14 cellular contexts compared by ENCODE assay signal in genomic region chr11:66188580-66188979, GRCh38.
DNase-seq lines count a peak whose midpoint lies in the region; ATAC-seq and TF ChIP-seq lines count a peak whose summit lies in the region.
"Had no signal": no experiment of that assay in that cellular context is flagged by ENCODE, and none has a peak within 500 bp of the region (broad histone marks: within the 10 kb centered on the region; RNA-seq: fewer than 3 reads in every experiment).

No MANE protein-coding gene starts in this region.

- H3K4me1 ChIP-seq in foreskin keratinocyte (peaks cover 13% of the 10 kb centered on the region), esophagus muscularis mucosa (peaks cover 0 to 7% (median 0%) of the 10 kb centered on the region in 4 donors), right lobe of liver (no peaks in the 10 kb centered on the region)
- H3K4me1 ChIP-seq: vagina had no signal

- intact Hi-C loops in esophagus muscularis mucosa (cut with DNase I) = no loop called here
- intact Hi-C loops in right lobe of liver (cut with DNase I) = no loop called here

- peaks cover 15% of the 10 kb centered on the region for H3K4me1 Mint-ChIP-seq in osteocyte (ENCODE audit: unreplicated experiment)

- 70% methylated on average over 3 of the region's 3 CpGs for WGBS in esophagus muscularis mucosa
- 72% methylated on average over 3 of the region's 3 CpGs for WGBS in right lobe of liver (ENCODE audit: insufficient coverage, low coverage, low lambda C conversion rate, missing lambda C conversion rate)

- peaks cover 4 to 14% (median 7%) of the 10 kb centered on the region in 4 donors for H3K36me3 ChIP-seq in esophagus muscularis mucosa
- no peaks in the 10 kb centered on the region for H3K36me3 ChIP-seq in right lobe of liver

- no peaks in the 10 kb centered on the region for H3K27me3 Mint-ChIP-seq in osteocyte (ENCODE audit: unreplicated experiment)

- TF ChIP-seq POLR2A in esophagus muscularis mucosa (IDR thresholded peaks at IDR 0.05; ENCODE audit: low read depth) = no peak
- no peak for TF ChIP-seq POLR2A in right lobe of liver (IDR thresholded peaks at IDR 0.05)

- no peak overlapping the region for H3K4me3 Mint-ChIP-seq in osteocyte (ENCODE audit: unreplicated experiment)
- H3K4me3 Mint-ChIP-seq: GM23338, natural killer cell had no signal

- H3K27ac Mint-ChIP-seq in osteocyte (ENCODE audit: unreplicated experiment) = no peak overlapping the region
- H3K27ac Mint-ChIP-seq: GM23338 had no signal

- no peak overlapping the region for H3K27ac ChIP-seq in foreskin keratinocyte
- no peak overlapping the region for H3K27ac ChIP-seq in esophagus muscularis mucosa (replicated peaks in 1 of 4)
- H3K27ac ChIP-seq in right lobe of liver = no peak overlapping the region
- H3K27ac ChIP-seq: esophagus squamous epithelium, vagina had no signal

- peak; percentile 64 for DNase-seq in AG08395 (ENCODE audit: low spot score)
- peak; percentile 55 for DNase-seq in HPDE6-E6E7 (ENCODE audit: extremely low spot score)
- peak; percentile 81 for DNase-seq in amniotic epithelial cell (ENCODE audit: low read depth)
- DNase-seq in foreskin keratinocyte = peak; percentile 31 to 55
- no peak for DNase-seq in esophagus muscularis mucosa (ENCODE audit: extremely low spot score)
- no peak for DNase-seq in osteocyte (ENCODE audit: extremely low spot score, unreplicated experiment)
- no peak for DNase-seq in mucosa of gallbladder (ENCODE audit: low spot score)
- no peak for DNase-seq in right lobe of liver
- DNase-seq: esophagus squamous epithelium, natural killer cell, NCI-H2029 treated with DMSO at 0.1 percent for 48 hours had no signal

- peaks cover 8% of the 10 kb centered on the region for H3K36me3 Mint-ChIP-seq in osteocyte (ENCODE audit: unreplicated experiment)
- H3K36me3 Mint-ChIP-seq: natural killer cell had no signal

- TF ChIP-seq CTCF in foreskin keratinocyte (conservative IDR thresholded peaks at IDR 0.05) (no peak), esophagus muscularis mucosa (IDR thresholded peaks at IDR 0.05) (no peak), osteocyte (IDR thresholded peaks at IDR 0.05) (no peak), right lobe of liver (IDR thresholded peaks at IDR 0.05) (no peak)

- TF ChIP-seq EP300 in esophagus muscularis mucosa (IDR thresholded peaks at IDR 0.05) = no peak

- H3K4me3 ChIP-seq in esophagus muscularis mucosa (no peak overlapping the region), right lobe of liver (no peak overlapping the region)
- H3K4me3 ChIP-seq: esophagus squamous epithelium, GM23338, vagina had no signal

- no peaks in the 10 kb centered on the region for H3K9me3 Mint-ChIP-seq in osteocyte (ENCODE audit: unreplicated experiment)
- H3K9me3 Mint-ChIP-seq: GM23338, natural killer cell had no signal

- H3K27me3 ChIP-seq in foreskin keratinocyte (no peaks in the 10 kb centered on the region), esophagus muscularis mucosa (no peaks in the 10 kb centered on the region), right lobe of liver (no peaks in the 10 kb centered on the region)
- H3K27me3 ChIP-seq: esophagus squamous epithelium, vagina had no signal

- peak; percentile 65 for ATAC-seq in foreskin keratinocyte
- no peak for ATAC-seq in right lobe of liver
- ATAC-seq: GM23338, HepG2, natural killer cell had no signal

- H3K9me3 ChIP-seq in esophagus muscularis mucosa (peaks cover 0 to 3% (median 0%) of the 10 kb centered on the region in 4 donors), right lobe of liver (no peaks in the 10 kb centered on the region)
- H3K9me3 ChIP-seq: esophagus squamous epithelium, vagina had no signal

Comparison
In these comparisons a context has a peak if more than half of its experiments do, and no peak if none do; other contexts are left out.
1. DNase-seq: peak in AG08395 (single experiment), HPDE6-E6E7 (single experiment), amniotic epithelial cell (single experiment) and foreskin keratinocyte (2 of 2); none in esophagus muscularis mucosa (single experiment), osteocyte (single experiment), mucosa of gallbladder (single experiment) and right lobe of liver (0 of 3).